8 cellular contexts compared by ENCODE assay signal in the genomic region with DNA sequence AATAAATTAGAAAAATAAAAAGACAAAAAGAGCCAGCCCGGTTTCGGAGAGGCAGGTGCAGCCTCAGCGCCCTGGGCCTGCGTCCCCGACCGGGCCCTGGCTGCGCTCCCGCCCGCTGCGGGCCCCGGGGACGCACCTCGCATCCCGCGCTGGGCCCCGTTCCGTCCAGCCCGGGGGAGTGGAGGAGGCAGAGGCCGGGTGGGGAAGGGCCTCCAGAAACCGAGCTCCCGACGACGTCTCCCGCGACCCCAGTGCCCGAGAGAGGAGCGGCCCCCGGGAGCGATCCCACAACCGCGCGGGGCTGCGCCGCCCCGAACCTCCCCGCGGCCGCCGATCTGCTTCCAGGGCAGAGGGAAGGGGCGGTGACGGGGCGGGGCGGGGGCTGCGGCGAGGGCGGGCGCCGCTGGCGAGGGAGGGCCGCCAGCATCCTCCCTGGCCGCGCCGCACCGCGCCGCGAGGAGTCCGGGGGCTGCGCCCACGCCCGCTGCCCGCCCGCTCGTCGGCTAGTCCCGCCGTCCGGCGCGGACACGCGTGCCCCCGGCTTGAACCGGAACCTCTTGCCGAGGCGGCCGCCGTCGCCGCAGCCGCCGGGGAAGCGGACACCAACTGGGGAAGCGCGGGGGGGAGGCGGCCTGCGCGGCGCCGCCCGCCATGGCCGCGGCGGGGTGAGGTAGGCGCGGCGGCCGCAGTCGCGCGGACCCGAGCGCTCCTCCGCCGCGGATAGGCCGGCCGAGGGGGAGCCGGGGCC. TPM values are rescaled to one million over a fixed set of nuclear protein-coding genes. Genes with fewer than 3 reads are reported as not detected.
DNase-seq lines count a peak whose midpoint lies in the region; ATAC-seq and TF ChIP-seq lines count a peak whose summit lies in the region.

A gene (plus strand): TSS at position 426 of the 748 bp plus-strand sequence. CDS start 545 bp downstream, outside the sequence.

- no peaks in the 10 kb centered on the region for H3K9me3 ChIP-seq in SJCRH30 (replicated peaks)

- DNase-seq in CMK (ENCODE audit: low read depth) (peak; percentile 40), HL-60 (ENCODE audit: low read depth in 1 of 2, low spot score in 1 of 2) (peak; percentile 29 to 57), SJCRH30 (peak; percentile 73 to 77), germinal center (ENCODE audit: low spot score) (peak; percentile 82), nucleus accumbens (lab: John Stamatoyannopoulos, UW) (peak in 52 of 56 donors; percentile 20 to 87 (median 68)), substantia nigra (lab: John Stamatoyannopoulos, UW) (peak in 47 of 49 donors; percentile 15 to 86 (median 68))
- peak; percentile 40 to 74 (median 54) for DNase-seq in activated naive CD4-positive, alpha-beta T cell (lab: John Stamatoyannopoulos, UW)

- H3K27me3 ChIP-seq in HL-60 (ENCODE audit: insufficient read depth, poor library complexity, severe bottlenecking) (no peaks in the 10 kb centered on the region), SJCRH30 (no peaks in the 10 kb centered on the region)

- peak within 1 kb of the TSS; percentile 59 for H3K4me3 ChIP-seq in HL-60 (replicated peaks; ENCODE audit: insufficient read depth, low read length)
- H3K4me3 ChIP-seq in SJCRH30 = peak within 1 kb of the TSS; percentile 100

- H3K4me1 ChIP-seq in SJCRH30 = peaks cover 9% of the 10 kb centered on the region

- H3K36me3 ChIP-seq in SJCRH30 = no peaks in the 10 kb centered on the region

- TF ChIP-seq CTCF in HL-60 (IDR thresholded peaks at IDR 0.05; ENCODE audit: insufficient read depth, low read length) = no peak

- peak; percentile 63 for ATAC-seq in GM19467 (IDR thresholded peaks at IDR 0.05; ENCODE audit: unreplicated experiment)

- H3K27ac ChIP-seq in HL-60 (replicated peaks) (peak within 1 kb of the TSS; percentile 79), SJCRH30 (peak within 1 kb of the TSS; percentile 86), substantia nigra (ENCODE audit: low read depth, low read length, poor library complexity, severe bottlenecking) (peak within 1 kb of the TSS; percentile 69)

RNA-seq across cellular contexts. Expression of the gene that starts here (rescaled TPM):
- total RNA-seq in SJCRH30 (2014; rRNA removed; shearing (Covaris generic)) = 42.6 and 47.2 TPM in 2 replicates

Comparison
In these comparisons a context has a peak if more than half of its experiments do, and no peak if none do; other contexts are left out.
1. Peak in every context shown above with its lines: DNase-seq, ATAC-seq, H3K4me3 ChIP-seq and H3K27ac ChIP-seq.